8 cellular contexts compared by ENCODE assay signal in genomic region chr10:132223156-132223590, GRCh38. TPM values are rescaled to one million over a fixed set of nuclear protein-coding genes. Genes with fewer than 3 reads are reported as not detected.
A peak's percentile ranks its signal among the peaks of the same experiment; 100 is the strongest.
DNase-seq lines count a peak whose midpoint lies in the region; ATAC-seq and TF ChIP-seq lines count a peak whose summit lies in the region.

No MANE protein-coding gene starts in this region.

- H3K27me3 ChIP-seq in AG04450 (ENCODE audit: control insufficient read depth, insufficient read depth, low read length) (no peaks in the 10 kb centered on the region), tibial artery (peaks cover 0 to 3% of the 10 kb centered on the region in 2 donors)

- no peaks in the 10 kb centered on the region for H3K4me1 ChIP-seq in tibial artery

- no peaks in the 10 kb centered on the region for H3K36me3 ChIP-seq in tibial artery

- TF ChIP-seq CTCF in AG04450 (IDR thresholded peaks at IDR 0.05; ENCODE audit: low read depth, low read length) (peak; percentile 99), omental fat pad (IDR thresholded peaks at IDR 0.05) (peak in 1 of 3 donors; percentile 59), tibial artery (IDR thresholded peaks at IDR 0.05) (peak; percentile 77 to 85)

- H3K4me3 ChIP-seq in AG04450 (ENCODE audit: low read depth, low read length) (no peak overlapping the region), tibial artery (no peak overlapping the region)

- ATAC-seq in GM18519 (IDR thresholded peaks at IDR 0.05; ENCODE audit: low FRiP score, unreplicated experiment) (peak; percentile 90), HG03159 (IDR thresholded peaks at IDR 0.05; ENCODE audit: unreplicated experiment) (peak; percentile 96), omental fat pad (ENCODE audit: low FRiP score) (peak; percentile 77)

- no peak overlapping the region for H3K27ac ChIP-seq in AG04450 (ENCODE audit: low read depth, low read length)
- H3K27ac ChIP-seq in tibial artery = no peak overlapping the region

- CTCF ChIA-PET in AG04450 (lab: Charles Lee) = interaction anchor here (0.8 to 3.4 kb wide), 10 partner anchors 9 to 231 kb away, joined by 3 to 31 read pairs (median 4); no protein-coding TSS in a partner anchor

- intact Hi-C loops in tibial artery (cut with DNase I; ENCODE audit: low total_unique reads) = loop anchor here (2.0 to 5.0 kb wide), 2 partner anchors 132 to 234 kb away; no protein-coding TSS in a partner anchor

- H3K9me3 ChIP-seq in AG04450 (ENCODE audit: control insufficient read depth, insufficient read depth, low read length) = no peaks in the 10 kb centered on the region; the same call in 1 of the 2 replicates
- H3K9me3 ChIP-seq in tibial artery = no peaks in the 10 kb centered on the region

- POLR2A ChIA-PET in AG04450 (lab: Yijun Ruan, JAX) = no interaction called here

- DNase-seq in AG04450 (ENCODE audit: low read depth, low spot score) (peak; percentile 50), RKO (ENCODE audit: low spot score) (peak; percentile 77), foreskin melanocyte (peak; percentile 85), omental fat pad (ENCODE audit: low spot score) (peak; percentile 29), tibial artery (peak; percentile 70 to 82)
- DNase-seq in activated effector memory CD4-positive, alpha-beta T cell treated with Interleukin-2 at 50 U/mL for 16 hours = peak; percentile 42

RNA-seq across cellular contexts. Expression of gene DPYSL4, which starts 36.4 kb away (rescaled TPM):
- polyA plus RNA-seq in AG04450 (2011; rRNA removed) = 9.0 and 12.7 TPM in 2 replicates
- polyA minus RNA-seq in AG04450 (2011; rRNA and poly(A)+ RNA removed) = 6.9 and 9.6 TPM in 2 replicates
- 1 to 10 TPM in 1 of 4 donors, under 1 TPM in 3; 0.69 to 3.0 (median 0.81) TPM for total RNA-seq in omental fat pad

Comparison
In these comparisons a context has a peak if more than half of its experiments do, and no peak if none do; other contexts are left out.
1. DNase-seq: peak in every context shown above with its lines; median percentile 85 in foreskin melanocyte; 77 in RKO; 76 in tibial artery; 50 in AG04450; 42 in activated effector memory CD4-positive, alpha-beta T cell treated with Interleukin-2 at 50 U/mL for 16 hours; 29 in omental fat pad.